19 cellular contexts compared by ENCODE assay signal in the genomic region with DNA sequence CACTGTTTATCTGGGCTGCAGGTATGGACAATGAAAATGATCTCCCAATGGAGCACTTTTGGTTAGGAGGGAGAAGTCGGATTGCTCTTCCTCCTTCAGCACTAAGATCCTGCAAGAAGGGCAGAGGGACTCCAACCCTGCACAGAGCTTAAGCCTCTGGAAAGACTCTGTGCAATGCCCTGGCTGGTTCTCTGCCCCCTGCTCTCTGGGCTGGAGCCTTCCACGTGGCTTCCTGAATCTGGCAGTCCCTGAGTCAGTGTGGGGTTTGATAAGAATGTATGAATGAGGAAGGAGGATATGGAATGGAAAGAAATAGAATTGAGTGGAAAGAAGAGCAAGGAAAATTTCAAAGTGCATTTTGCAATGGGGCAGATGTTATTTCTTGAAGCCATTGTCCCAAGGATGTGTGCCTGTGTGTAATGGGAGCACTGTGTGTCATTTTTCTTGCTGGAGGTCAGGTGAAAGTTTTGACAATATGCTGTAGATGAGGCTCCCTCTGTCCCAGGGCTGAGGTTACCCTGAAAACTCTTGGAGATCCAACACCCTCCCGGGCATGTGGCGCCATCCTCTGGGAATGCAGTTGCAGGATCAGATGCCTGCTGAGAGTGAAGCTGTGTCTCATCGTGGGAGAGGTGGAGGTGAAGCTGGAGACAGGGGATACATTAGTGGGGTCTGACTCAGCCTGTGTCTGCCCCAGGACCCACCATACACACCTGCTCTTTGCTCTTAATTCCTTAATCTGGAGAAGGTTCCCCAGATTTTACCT. TPM values are rescaled to one million over a fixed set of nuclear protein-coding genes. Genes with fewer than 3 reads are reported as not detected.
"Had no signal": no experiment of that assay in that cellular context is flagged by ENCODE, and none has a peak within 500 bp of the region (broad histone marks: within the 10 kb centered on the region; RNA-seq: fewer than 3 reads in every experiment).

No MANE protein-coding gene starts in this region.

- H3K27me3 ChIP-seq: cardiac muscle cell, esophagus squamous epithelium, testis had no signal

- DNase-seq: activated CD4-positive, alpha-beta T cell treated with anti-CD3 and anti-CD28 coated beads, Interleukin-2, amount 50 U/mL, for 48 hours; activated CD4-positive, CD25-positive, alpha-beta regulatory T cell treated with anti-CD3 and anti-CD28 coated beads, Interleukin-2, amount 50 U/mL, for 72 hours; activated naive CD4-positive, alpha-beta T cell treated with anti-CD3 and anti-CD28 coated beads, Interleukin-2, amount 10 ng/mL, durations not matched to agents 7 days and 5 days; activated T-cell treated with anti-CD3 and anti-CD28 coated beads, Interleukin-2, amount 50 U/mL, for 1 hour; esophagus squamous epithelium; glutamatergic neuron; stimulated activated CD4-positive, alpha-beta T cell treated with anti-CD3 and anti-CD28 coated beads, Interleukin-12 subunit alpha, Interleukin-12 subunit beta, amount 100 ng/mL, for 4 hours; stimulated activated CD4-positive, alpha-beta T cell treated with anti-CD3 and anti-CD28 coated beads, Interleukin-2, amount 100 ng/mL, for 24 hours; stomach; T-helper 2 cell; testis; upper lobe of right lung had no signal

- H3K36me3 Mint-ChIP-seq: activated naive CD4-positive, alpha-beta T cell treated with anti-CD3 and anti-CD28 coated beads, Interleukin-2, amount 10 ng/mL, durations not matched to agents 7 days and 5 days had no signal

- H3K27ac Mint-ChIP-seq: activated naive CD4-positive, alpha-beta T cell treated with anti-CD3 and anti-CD28 coated beads, Interleukin-2, amount 10 ng/mL, durations not matched to agents 7 days and 5 days; activated T-helper 2 cell treated with anti-CD3 and anti-CD28 coated beads, Interferon-gamma antibody, Interleukin-2, Interleukin-4, amounts not matched to agents 10 μg/mL and 5 μg/mL and 100 μg/mL, durations not matched to agents 14 hours and 24 hours and 36 hours had no signal

- H3K4me1 Mint-ChIP-seq: activated naive CD4-positive, alpha-beta T cell treated with anti-CD3 and anti-CD28 coated beads, Interleukin-2, amount 10 ng/mL, durations not matched to agents 7 days and 5 days had no signal

- H3K9me3 Mint-ChIP-seq: activated T-helper 2 cell treated with anti-CD3 and anti-CD28 coated beads, Interferon-gamma antibody, Interleukin-2, Interleukin-4, amounts not matched to agents 10 μg/mL and 5 μg/mL and 100 μg/mL, durations not matched to agents 14 hours and 24 hours and 36 hours had no signal

- H3K27ac ChIP-seq: cardiac muscle cell, stomach, testis, upper lobe of right lung had no signal

- H3K36me3 ChIP-seq: cardiac muscle cell, esophagus squamous epithelium, stomach, upper lobe of right lung had no signal

- H3K4me1 ChIP-seq: stomach, testis, upper lobe of right lung had no signal

- H3K4me3 ChIP-seq: cardiac muscle cell, esophagus squamous epithelium, lung, stomach, testis, upper lobe of right lung had no signal

- H3K4me3 Mint-ChIP-seq: activated naive CD4-positive, alpha-beta T cell treated with anti-CD3 and anti-CD28 coated beads, Interleukin-2, amount 10 ng/mL, durations not matched to agents 7 days and 5 days; neural crest cell had no signal

- H3K9me3 ChIP-seq: esophagus squamous epithelium, stomach, testis, upper lobe of right lung had no signal

RNA-seq across cellular contexts. Expression of gene CST9L, which starts 16.3 kb away (rescaled TPM):
- total RNA-seq: activated T-helper 2 cell treated with anti-CD3 and anti-CD28 coated beads, Interferon-gamma antibody, Interleukin-2, Interleukin-4, amounts not matched to agents 10 μg/mL and 5 μg/mL and 100 μg/mL, durations not matched to agents 14 hours and 24 hours and 36 hours; astrocyte; cardiac muscle cell; esophagus squamous epithelium; fibroblast of villous mesenchyme; lung; neural crest cell; osteocyte; stomach; upper lobe of right lung had no signal
- polyA plus RNA-seq: cardiac muscle cell, lung, stomach had no signal

RNA-seq across cellular contexts. Expression of gene CST9, which starts 21.1 kb away (rescaled TPM):
- total RNA-seq: activated T-helper 2 cell treated with anti-CD3 and anti-CD28 coated beads, Interferon-gamma antibody, Interleukin-2, Interleukin-4, amounts not matched to agents 10 μg/mL and 5 μg/mL and 100 μg/mL, durations not matched to agents 14 hours and 24 hours and 36 hours; astrocyte; cardiac muscle cell; esophagus squamous epithelium; fibroblast of villous mesenchyme; lung; neural crest cell; osteocyte; stomach; upper lobe of right lung had no signal
- polyA plus RNA-seq: cardiac muscle cell, lung, stomach had no signal
